ENCODE assay signal across 1 cellular context in genomic region chr14:70470863-70471563, GRCh38. TPM values are rescaled to one million over a fixed set of nuclear protein-coding genes. Genes with fewer than 3 reads are reported as not detected.
"Had no signal": no experiment of that assay in that cellular context is flagged by ENCODE, and none has a peak within 500 bp of the region (broad histone marks: within the 10 kb centered on the region; RNA-seq: fewer than 3 reads in every experiment).

No MANE protein-coding gene starts in this region.

RNA-seq across cellular contexts. Expression of gene ADAM21, which starts 19.0 kb away (rescaled TPM):
- total RNA-seq: activated T-helper 1 cell treated with anti-CD3 and anti-CD28 coated beads, Interleukin-12 subunit alpha, Interleukin-12 subunit beta, Interleukin-2, Interleukin-4 antibody, amounts not matched to agents 30 ng/mL and 10 ng/mL and 1 ng/mL, durations not matched to agents 14 hours and 24 hours and 36 hours had no signal
